19 cellular contexts compared by ENCODE assay signal in the genomic region with DNA sequence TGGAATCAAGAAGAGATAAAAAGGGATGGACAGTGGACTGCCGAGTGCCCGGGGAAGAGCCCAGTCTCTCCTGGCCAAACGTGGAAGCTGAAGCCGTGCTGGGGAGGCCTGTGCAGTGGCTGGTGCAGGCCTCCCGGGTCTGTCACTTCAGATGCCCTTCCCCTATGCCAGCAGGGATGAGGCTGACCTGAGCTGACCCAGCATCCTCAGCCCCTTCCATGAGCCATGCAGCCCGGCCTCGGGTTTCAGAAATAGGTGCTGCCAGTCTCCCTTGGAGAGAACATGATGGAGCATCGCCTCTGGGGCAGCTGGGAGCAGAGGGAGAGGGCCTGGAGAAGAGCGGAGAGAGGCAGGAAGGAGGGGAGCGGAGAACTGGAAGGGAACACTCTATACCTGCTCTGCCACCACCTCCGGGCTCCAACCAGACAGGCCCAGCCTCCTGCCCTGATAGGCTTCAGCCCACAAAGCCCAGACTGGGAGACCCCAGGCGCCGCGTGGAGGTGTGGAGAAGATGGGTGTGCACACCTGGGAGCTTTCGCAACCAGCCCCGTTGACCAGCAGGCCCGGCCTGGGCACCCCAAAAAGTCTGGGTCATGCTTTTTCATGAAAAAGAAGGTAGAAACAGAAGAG.
DNase-seq lines count a peak whose midpoint lies in the region; ATAC-seq, FAIRE-seq and TF ChIP-seq lines count a peak whose summit lies in the region.
"Had no signal": no experiment of that assay in that cellular context is flagged by ENCODE, and none has a peak within 500 bp of the region (broad histone marks: within the 10 kb centered on the region; RNA-seq: fewer than 3 reads in every experiment).

No MANE protein-coding gene starts in this region.

- no peak overlapping the region for H3K4me3 ChIP-seq in kidney (ENCODE audit: low read length in 2 of 2)
- no peak overlapping the region for H3K4me3 ChIP-seq in aorta (ENCODE audit: low read length in 2 of 2)

- no peak overlapping the region for H3K27ac Mint-ChIP-seq in activated naive CD8-positive, alpha-beta T cell treated with anti-CD3 and anti-CD28 coated beads, Interleukin-2, amount 10 ng/mL, durations not matched to agents 7 days and 5 days
- no peak overlapping the region for H3K27ac Mint-ChIP-seq in activated naive CD8-positive, alpha-beta T cell treated with anti-CD3 and anti-CD28 coated beads for 36 hours
- no peak overlapping the region for H3K27ac Mint-ChIP-seq in natural killer cell treated with Interleukin-12 subunit alpha and Interleukin-12 subunit beta and Interleukin-15 and Interleukin-18, amount 100 ng/mL, for 72 hours
- H3K27ac Mint-ChIP-seq: CD4-positive, CD25-positive, alpha-beta regulatory T cell; HFFc6 had no signal

- H3K36me3 Mint-ChIP-seq in activated naive CD8-positive, alpha-beta T cell treated with anti-CD3 and anti-CD28 coated beads, Interleukin-2, amount 10 ng/mL, durations not matched to agents 7 days and 5 days, result no peaks in the 10 kb centered on the region
- no peaks in the 10 kb centered on the region for H3K36me3 Mint-ChIP-seq in activated naive CD8-positive, alpha-beta T cell treated with anti-CD3 and anti-CD28 coated beads for 36 hours
- H3K36me3 Mint-ChIP-seq in natural killer cell treated with Interleukin-12 subunit alpha and Interleukin-12 subunit beta and Interleukin-15 and Interleukin-18, amount 100 ng/mL, for 72 hours, result no peaks in the 10 kb centered on the region
- H3K36me3 Mint-ChIP-seq: CD4-positive, CD25-positive, alpha-beta regulatory T cell had no signal

- no peak for FAIRE-seq in kidney (lab: Jason Lieb, UNC)
- FAIRE-seq: G401.6 had no signal

- H3K36me3 ChIP-seq in kidney (ENCODE audit: control insufficient read depth in 1 of 2, insufficient read depth in 2 of 2, low read length in 2 of 2) (no peaks in the 10 kb centered on the region), aorta (ENCODE audit: control insufficient read depth in 1 of 2, insufficient read depth in 2 of 2, low read length in 1 of 2) (no peaks in the 10 kb centered on the region)

- no peaks in the 10 kb centered on the region for H3K27me3 ChIP-seq in aorta (ENCODE audit: control insufficient read depth in 1 of 2, insufficient read depth in 2 of 2, low read length in 1 of 2)

- peaks cover 2% of the 10 kb centered on the region for H3K9me3 Mint-ChIP-seq in activated naive CD8-positive, alpha-beta T cell treated with anti-CD3 and anti-CD28 coated beads, Interleukin-2, amount 10 ng/mL, durations not matched to agents 7 days and 5 days
- H3K9me3 Mint-ChIP-seq in activated naive CD8-positive, alpha-beta T cell treated with anti-CD3 and anti-CD28 coated beads for 36 hours, result peaks cover 7% of the 10 kb centered on the region
- no peaks in the 10 kb centered on the region for H3K9me3 Mint-ChIP-seq in natural killer cell treated with Interleukin-12 subunit alpha and Interleukin-12 subunit beta and Interleukin-15 and Interleukin-18, amount 100 ng/mL, for 72 hours

- POLR2A ChIA-PET in activated naive CD8-positive, alpha-beta T cell treated with anti-CD3 and anti-CD28 coated beads, Interleukin-2, amount 10 ng/mL, durations not matched to agents 7 days and 5 days (lab: Charles Lee), result no interaction called here

- no peak for ATAC-seq in activated naive CD8-positive, alpha-beta T cell treated with anti-CD3 and anti-CD28 coated beads, Interleukin-2, amount 10 ng/mL, durations not matched to agents 7 days and 5 days (ENCODE audit: low read depth)
- peak; percentile 30 for ATAC-seq in aorta (ENCODE audit: low FRiP score)
- no peak for ATAC-seq in natural killer cell treated with Interleukin-12 subunit alpha and Interleukin-12 subunit beta and Interleukin-15 and Interleukin-18, amount 100 ng/mL, for 72 hours

- H3K4me1 Mint-ChIP-seq in activated naive CD8-positive, alpha-beta T cell treated with anti-CD3 and anti-CD28 coated beads, Interleukin-2, amount 10 ng/mL, durations not matched to agents 7 days and 5 days, result no peaks in the 10 kb centered on the region
- no peaks in the 10 kb centered on the region for H3K4me1 Mint-ChIP-seq in activated naive CD8-positive, alpha-beta T cell treated with anti-CD3 and anti-CD28 coated beads for 36 hours
- H3K4me1 Mint-ChIP-seq in natural killer cell treated with Interleukin-12 subunit alpha and Interleukin-12 subunit beta and Interleukin-15 and Interleukin-18, amount 100 ng/mL, for 72 hours (ENCODE audit: low read depth in 2 of 2), result no peaks in the 10 kb centered on the region
- H3K4me1 Mint-ChIP-seq: CD4-positive, CD25-positive, alpha-beta regulatory T cell had no signal

- no peak for TF ChIP-seq CTCF in kidney (IDR thresholded peaks at IDR 0.05; ENCODE audit: borderline replicate concordance, extremely low read depth, insufficient read depth)

- peak; percentile 10 for DNase-seq in activated naive CD8-positive, alpha-beta T cell treated with anti-CD3 and anti-CD28 coated beads, Interleukin-2, amount 10 ng/mL, durations not matched to agents 7 days and 5 days
- DNase-seq in activated naive CD8-positive, alpha-beta T cell treated with anti-CD3 and anti-CD28 coated beads for 36 hours, result no peak
- peak; percentile 49 for DNase-seq in kidney
- peak; percentile 1 for DNase-seq in retina
- peak; percentile 25 to 66 for DNase-seq in aorta
- no peak for DNase-seq in NCI-H146 treated with DMSO at 0.1 percent for 48 hours (lab: John Stamatoyannopoulos, UW; ENCODE audit: unreplicated experiment)
- no peak for DNase-seq in natural killer cell treated with Interleukin-12 subunit alpha and Interleukin-12 subunit beta and Interleukin-15 and Interleukin-18, amount 100 ng/mL, for 72 hours (ENCODE audit: low spot score)
- no peak for DNase-seq in NCI-H510A treated with DMSO at 0.1 percent for 48 hours (lab: John Stamatoyannopoulos, UW)
- DNase-seq: CD4-positive, CD25-positive, alpha-beta regulatory T cell; COR-L47; HFFc6; KBM-7; NCI-H1105; NCI-H1694 treated with DMSO at 0.1 percent for 48 hours; NCI-H2227 treated with DMSO at 0.1 percent for 48 hours; NCI-H524 had no signal

- H3K4me1 ChIP-seq in kidney (ENCODE audit: control insufficient read depth in 1 of 2, insufficient read depth in 1 of 2, low read depth in 1 of 2, low read length in 2 of 2) (no peaks in the 10 kb centered on the region), aorta (ENCODE audit: control insufficient read depth in 1 of 2, insufficient read depth in 2 of 2, low read length in 2 of 2) (no peaks in the 10 kb centered on the region)

- WGBS in aorta, 2 donors, result 84% methylated on average over 17 of the region's 17 CpGs

- no peak overlapping the region for H3K9ac ChIP-seq in kidney (ENCODE audit: low read length in 2 of 2)

- intact Hi-C loops in kidney (cut with DNase I), result no loop called here
- intact Hi-C loops in aorta (cut with DNase I), result no loop called here

- peaks cover 2 to 4% of the 10 kb centered on the region in 2 donors for H3K9me3 ChIP-seq in kidney (ENCODE audit: control insufficient read depth in 1 of 2, low read length in 2 of 2)
- no peaks in the 10 kb centered on the region for H3K9me3 ChIP-seq in aorta (ENCODE audit: control insufficient read depth, low read length)

- H3K4me3 Mint-ChIP-seq in activated naive CD8-positive, alpha-beta T cell treated with anti-CD3 and anti-CD28 coated beads, Interleukin-2, amount 10 ng/mL, durations not matched to agents 7 days and 5 days, result no peak overlapping the region
- H3K4me3 Mint-ChIP-seq in activated naive CD8-positive, alpha-beta T cell treated with anti-CD3 and anti-CD28 coated beads for 36 hours, result no peak overlapping the region
- H3K4me3 Mint-ChIP-seq in natural killer cell treated with Interleukin-12 subunit alpha and Interleukin-12 subunit beta and Interleukin-15 and Interleukin-18, amount 100 ng/mL, for 72 hours, result no peak overlapping the region
- H3K4me3 Mint-ChIP-seq: CD4-positive, CD25-positive, alpha-beta regulatory T cell; HFFc6 had no signal

- H3K27ac ChIP-seq in kidney (ENCODE audit: low read depth in 2 of 2, low read length in 2 of 2) (no peak overlapping the region), aorta (ENCODE audit: low read depth in 1 of 2, low read length in 2 of 2) (no peak overlapping the region)
- H3K27ac ChIP-seq: 22Rv1, RWPE1 had no signal

- H3K27me3 Mint-ChIP-seq in activated naive CD8-positive, alpha-beta T cell treated with anti-CD3 and anti-CD28 coated beads, Interleukin-2, amount 10 ng/mL, durations not matched to agents 7 days and 5 days, result peaks cover 10% of the 10 kb centered on the region
- H3K27me3 Mint-ChIP-seq in activated naive CD8-positive, alpha-beta T cell treated with anti-CD3 and anti-CD28 coated beads for 36 hours, result peaks cover 15% of the 10 kb centered on the region
- peaks cover 4 to 10% of the 10 kb centered on the region in 2 donors for H3K27me3 Mint-ChIP-seq in natural killer cell treated with Interleukin-12 subunit alpha and Interleukin-12 subunit beta and Interleukin-15 and Interleukin-18, amount 100 ng/mL, for 72 hours

Comparison
In these comparisons a context has a peak if more than half of its experiments do, and no peak if none do; other contexts are left out.
1. DNase-seq: peak in activated naive CD8-positive, alpha-beta T cell treated with anti-CD3 and anti-CD28 coated beads, Interleukin-2, amount 10 ng/mL, durations not matched to agents 7 days and 5 days (single experiment), kidney (single experiment), retina (single experiment) and aorta (2 of 2); none in activated naive CD8-positive, alpha-beta T cell treated with anti-CD3 and anti-CD28 coated beads for 36 hours (single experiment), NCI-H146 treated with DMSO at 0.1 percent for 48 hours (single experiment), natural killer cell treated with Interleukin-12 subunit alpha and Interleukin-12 subunit beta and Interleukin-15 and Interleukin-18, amount 100 ng/mL, for 72 hours (single experiment) and NCI-H510A treated with DMSO at 0.1 percent for 48 hours (single experiment).